8 cellular contexts compared by ENCODE assay signal in the genomic region with DNA sequence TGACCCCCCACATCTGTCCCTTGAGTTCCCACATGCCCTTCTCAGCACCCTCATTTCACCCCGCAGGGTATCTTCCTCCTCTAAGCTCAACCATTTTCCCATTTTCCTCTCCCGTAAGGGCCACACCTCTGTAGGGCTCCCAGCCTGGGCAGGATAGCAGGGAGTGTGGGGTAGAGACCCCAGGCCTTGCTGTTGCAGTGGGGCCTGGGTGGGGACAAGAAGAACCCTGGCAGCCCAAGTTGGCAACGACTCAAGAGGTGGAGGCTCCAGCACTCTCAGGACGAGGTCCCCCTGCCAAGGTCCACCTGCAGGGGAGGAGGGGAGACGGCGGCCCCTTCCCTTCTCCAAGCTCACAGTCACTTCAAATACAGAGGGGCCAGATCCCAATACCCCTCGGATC. TPM values are rescaled to one million over a fixed set of nuclear protein-coding genes. Genes with fewer than 3 reads are reported as not detected.
DNase-seq lines count a peak whose midpoint lies in the region; ATAC-seq and TF ChIP-seq lines count a peak whose summit lies in the region.

No MANE protein-coding gene starts in this region.

- no peak overlapping the region for H3K4me3 ChIP-seq in SK-N-SH (ENCODE audit: low read depth in 2 of 2, low read length in 1 of 2)
- peak overlapping the region; percentile 47 to 60 for H3K4me3 ChIP-seq in left lung
- H3K4me3 ChIP-seq in stomach smooth muscle (ENCODE audit: low read length in 2 of 2): peak overlapping the region; percentile 82

- no peaks in the 10 kb centered on the region for H3K27me3 ChIP-seq in SK-N-SH (ENCODE audit: insufficient read depth)
- peaks cover 0 to 39% of the 10 kb centered on the region in 2 donors for H3K27me3 ChIP-seq in left lung
- H3K27me3 ChIP-seq in stomach smooth muscle (ENCODE audit: control insufficient read depth in 1 of 2, insufficient read depth in 2 of 2, low read length in 2 of 2): peaks cover 0 to 7% of the 10 kb centered on the region in 2 donors

- no peaks in the 10 kb centered on the region for H3K9me3 ChIP-seq in SK-N-SH
- H3K9me3 ChIP-seq in left lung: no peaks in the 10 kb centered on the region
- no peaks in the 10 kb centered on the region for H3K9me3 ChIP-seq in stomach smooth muscle (ENCODE audit: control insufficient read depth in 2 of 2, low read length in 2 of 2)

- H3F3A ChIP-seq in SK-N-SH (replicated peaks; ENCODE audit: insufficient read depth): peaks cover 26% of the 10 kb centered on the region

- peaks cover 5% of the 10 kb centered on the region for H3K4me1 Mint-ChIP-seq in activated naive CD8-positive, alpha-beta T cell treated with anti-CD3 and anti-CD28 coated beads, Interleukin-2, amount 50 U/mL, for 24 hours

- no peaks in the 10 kb centered on the region for H3K36me3 ChIP-seq in SK-N-SH (replicated peaks in 1 of 2; ENCODE audit: control insufficient read depth in 1 of 2, insufficient read depth in 2 of 2, low read length in 1 of 2)
- no peaks in the 10 kb centered on the region for H3K36me3 ChIP-seq in left lung
- no peaks in the 10 kb centered on the region for H3K36me3 ChIP-seq in stomach smooth muscle (ENCODE audit: control insufficient read depth in 2 of 2, insufficient read depth in 2 of 2, low read length in 2 of 2)

- H3K79me2 ChIP-seq in SK-N-SH (ENCODE audit: insufficient read depth): 0 out of 2 replicates have a peak, but pooled peaks cover 5% of the 10 kb centered on the region

- peak overlapping the region in 1 of 2 experiments; percentile 19; a peak in 1 of 4 replicates for H3K27ac ChIP-seq in SK-N-SH (ENCODE audit: low read depth in 2 of 2, low read length in 1 of 2)
- H3K27ac ChIP-seq in left lung: peak overlapping the region in 1 of 2 donors; percentile 62
- H3K27ac ChIP-seq in stomach smooth muscle (ENCODE audit: low read length): peak overlapping the region; percentile 82

- peaks cover 32% of the 10 kb centered on the region for H3K27me3 Mint-ChIP-seq in activated naive CD8-positive, alpha-beta T cell treated with anti-CD3 and anti-CD28 coated beads, Interleukin-2, amount 50 U/mL, for 24 hours

- CTCF ChIA-PET in SK-N-SH (lab: Yijun Ruan, JAX): interaction anchor here (0.8 to 53.3 kb wide), 23 partner anchors 9 to 161 kb away, joined by 3 to 2150 read pairs (median 5); partner anchors contain the start of genes COL1A1 and LRRC59

- ATAC-seq in SK-N-SH treated with all-trans-retinoic acid at 6 μM for 48 hours (no peak), left lung (no peak)
- ATAC-seq in activated naive CD8-positive, alpha-beta T cell treated with anti-CD3 and anti-CD28 coated beads, Interleukin-2, amount 50 U/mL, for 24 hours: no peak

- H3K9ac ChIP-seq in SK-N-SH (peak overlapping the region; percentile 49; the same call in 1 of the 2 replicates), stomach smooth muscle (ENCODE audit: low read length in 2 of 2) (peak overlapping the region; percentile 80 to 86)

- no peaks in the 10 kb centered on the region for H3K9me3 Mint-ChIP-seq in activated naive CD8-positive, alpha-beta T cell treated with anti-CD3 and anti-CD28 coated beads, Interleukin-2, amount 50 U/mL, for 24 hours

- no peaks in the 10 kb centered on the region for H4K20me1 ChIP-seq in SK-N-SH (ENCODE audit: insufficient read depth)

- H2AFZ ChIP-seq in SK-N-SH (ENCODE audit: low read depth): peak overlapping the region; percentile 71

- no peak overlapping the region for H3K27ac Mint-ChIP-seq in activated naive CD8-positive, alpha-beta T cell treated with anti-CD3 and anti-CD28 coated beads, Interleukin-2, amount 50 U/mL, for 24 hours

- intact Hi-C loops in left lung (cut with DNase I): no loop called here

- 71% methylated on average over 7 of the region's 7 CpGs for WGBS in SK-N-SH (ENCODE audit: low lambda C conversion rate)

- TF ChIP-seq CTCF in SK-N-SH (IDR thresholded peaks at IDR 0.05): no peak
- no peak for TF ChIP-seq CTCF in left lung (IDR thresholded peaks at IDR 0.05)

- peak; percentile 36 for DNase-seq in SK-N-SH
- no peak for DNase-seq in activated naive CD8-positive, alpha-beta T cell treated with anti-CD3 and anti-CD28 coated beads, Interleukin-2, amount 50 U/mL, for 24 hours
- DNase-seq in left lung: peak in 1 of 2 donors; percentile 19
- DNase-seq in nucleus accumbens (lab: John Stamatoyannopoulos, UW): no peak
- DNase-seq in NCI-H146 (lab: John Stamatoyannopoulos, UW): no peak
- no peak for DNase-seq in NCI-H2227 treated with DMSO at 0.1 percent for 48 hours (lab: John Stamatoyannopoulos, UW)

- TF ChIP-seq RAD21 in SK-N-SH (IDR thresholded peaks at IDR 0.05; ENCODE audit: low read length): no peak

- H3K4me2 ChIP-seq in SK-N-SH: peak overlapping the region; percentile 84

- no peaks in the 10 kb centered on the region for H3K9me2 ChIP-seq in SK-N-SH

- POLR2A ChIA-PET in SK-N-SH (lab: Yijun Ruan, JAX): no interaction called here

- peaks cover 10 to 35% of the 10 kb centered on the region in 2 experiments; a peak in 3 of 4 replicates for H3K4me1 ChIP-seq in SK-N-SH (ENCODE audit: control insufficient read depth in 1 of 2, insufficient read depth in 2 of 2, low read depth in 1 of 2, low read length in 1 of 2)
- peaks cover 14 to 53% of the 10 kb centered on the region in 2 donors for H3K4me1 ChIP-seq in left lung
- peaks cover 44% of the 10 kb centered on the region for H3K4me1 ChIP-seq in stomach smooth muscle (ENCODE audit: control insufficient read depth, insufficient read depth, low read length)

- H3K4me3 Mint-ChIP-seq in activated naive CD8-positive, alpha-beta T cell treated with anti-CD3 and anti-CD28 coated beads, Interleukin-2, amount 50 U/mL, for 24 hours: peak overlapping the region; percentile 54

- no peaks in the 10 kb centered on the region for H3K36me3 Mint-ChIP-seq in activated naive CD8-positive, alpha-beta T cell treated with anti-CD3 and anti-CD28 coated beads, Interleukin-2, amount 50 U/mL, for 24 hours (ENCODE audit: low read depth)

- no peak for TF ChIP-seq EP300 in SK-N-SH (IDR thresholded peaks at IDR 0.05; ENCODE audit: borderline replicate concordance in 1 of 2, low read depth in 1 of 2, low read length in 1 of 2)

TF ChIP-seq in SK-N-SH, 30 proteins besides CTCF, POLR2A, EP300 and RAD21:
- TF ChIP-seq FOSL2 (IDR thresholded peaks at IDR 0.05; ENCODE audit: borderline replicate concordance, low read depth): no peak
- no peak for TF ChIP-seq GATA2 (CRISPR knock-in tag; IDR thresholded peaks at IDR 0.05)
- TF ChIP-seq MXI1 (IDR thresholded peaks at IDR 0.05; ENCODE audit: low read depth, low read length): no peak
- no peak for TF ChIP-seq MEF2A (IDR thresholded peaks at IDR 0.05; ENCODE audit: borderline replicate concordance, low read depth)
- TF ChIP-seq ELF1 (IDR thresholded peaks at IDR 0.05): no peak
- TF ChIP-seq EZH2phosphoT487 (IDR thresholded peaks at IDR 0.05; ENCODE audit: borderline replicate concordance, low read depth): no peak
- no peak for TF ChIP-seq ZBTB33 (IDR thresholded peaks at IDR 0.05; ENCODE audit: borderline replicate concordance, low read depth)

TF ChIP-seq in SK-N-SH treated with all-trans-retinoic acid at 6 μM for 48 hours, 23 proteins besides CTCF, POLR2A, EP300 and RAD21:
- TF ChIP-seq SNAI2 (CRISPR knock-in tag; IDR thresholded peaks at IDR 0.05) (no peak), ZFP30 (CRISPR knock-in tag; IDR thresholded peaks at IDR 0.05) (no peak), ZNF70 (CRISPR knock-in tag; IDR thresholded peaks at IDR 0.05) (no peak), ISL1 (CRISPR knock-in tag; IDR thresholded peaks at IDR 0.05) (no peak), RARB (CRISPR knock-in tag; IDR thresholded peaks at IDR 0.05) (no peak)
- TF ChIP-seq, protein P1, sequence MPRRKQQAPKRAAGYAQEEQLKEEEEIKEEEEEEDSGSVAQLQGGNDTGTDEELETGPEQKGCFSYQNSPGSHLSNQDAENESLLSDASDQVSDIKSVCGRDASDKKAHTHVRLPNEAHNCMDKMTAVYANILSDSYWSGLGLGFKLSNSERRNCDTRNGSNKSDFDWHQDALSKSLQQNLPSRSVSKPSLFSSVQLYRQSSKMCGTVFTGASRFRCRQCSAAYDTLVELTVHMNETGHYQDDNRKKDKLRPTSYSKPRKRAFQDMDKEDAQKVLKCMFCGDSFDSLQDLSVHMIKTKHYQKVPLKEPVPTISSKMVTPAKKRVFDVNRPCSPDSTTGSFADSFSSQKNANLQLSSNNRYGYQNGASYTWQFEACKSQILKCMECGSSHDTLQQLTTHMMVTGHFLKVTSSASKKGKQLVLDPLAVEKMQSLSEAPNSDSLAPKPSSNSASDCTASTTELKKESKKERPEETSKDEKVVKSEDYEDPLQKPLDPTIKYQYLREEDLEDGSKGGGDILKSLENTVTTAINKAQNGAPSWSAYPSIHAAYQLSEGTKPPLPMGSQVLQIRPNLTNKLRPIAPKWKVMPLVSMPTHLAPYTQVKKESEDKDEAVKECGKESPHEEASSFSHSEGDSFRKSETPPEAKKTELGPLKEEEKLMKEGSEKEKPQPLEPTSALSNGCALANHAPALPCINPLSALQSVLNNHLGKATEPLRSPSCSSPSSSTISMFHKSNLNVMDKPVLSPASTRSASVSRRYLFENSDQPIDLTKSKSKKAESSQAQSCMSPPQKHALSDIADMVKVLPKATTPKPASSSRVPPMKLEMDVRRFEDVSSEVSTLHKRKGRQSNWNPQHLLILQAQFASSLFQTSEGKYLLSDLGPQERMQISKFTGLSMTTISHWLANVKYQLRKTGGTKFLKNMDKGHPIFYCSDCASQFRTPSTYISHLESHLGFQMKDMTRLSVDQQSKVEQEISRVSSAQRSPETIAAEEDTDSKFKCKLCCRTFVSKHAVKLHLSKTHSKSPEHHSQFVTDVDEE (CRISPR knock-in tag; IDR thresholded peaks at IDR 0.05): no peak

RNA-seq across cellular contexts. Expression of gene TMEM92, which starts 2.0 kb away (rescaled TPM):
- polyA plus RNA-seq in SK-N-SH (2012; rRNA removed): 0.28 and 0.46 TPM in 2 replicates
- polyA plus RNA-seq in SK-N-SH (2012; cell fraction: cytosol; rRNA removed): 0.06 and 0.16 TPM in 2 replicates
- 0.15 and 0.20 TPM in 2 replicates for polyA plus RNA-seq in SK-N-SH (2012; cell fraction: nucleus; rRNA removed)
- 10 to 100 TPM in 1 of 2 donors, 1 to 10 TPM in 1; 4.4 to 10.7 TPM for total RNA-seq in left lung

Comparison
In these comparisons a context has a peak if more than half of its experiments do, and no peak if none do; other contexts are left out.
1. H3K4me3 ChIP-seq: peak in left lung (2 of 2) and stomach smooth muscle (2 of 2); none in SK-N-SH (0 of 2).